11 cellular contexts compared by ENCODE assay signal in the genomic region with DNA sequence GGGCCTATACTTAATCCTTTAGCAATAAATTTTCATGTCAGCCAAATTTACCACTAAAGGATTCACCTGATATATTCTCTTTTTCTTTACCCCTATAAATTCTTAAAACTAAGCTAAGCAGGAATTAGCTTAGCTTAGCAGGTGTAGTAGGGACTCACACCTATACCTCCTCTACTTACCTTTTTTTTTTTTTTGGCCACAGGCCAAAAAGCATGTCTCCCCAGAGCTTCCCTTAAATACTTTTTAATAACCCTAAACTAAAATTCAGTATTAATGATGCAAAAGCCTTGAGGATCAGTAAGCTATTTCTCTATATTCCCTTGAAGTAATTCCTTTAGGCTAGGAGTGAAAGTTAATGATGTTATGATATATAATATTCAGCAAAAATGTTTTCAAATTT. TPM values are rescaled to one million over a fixed set of nuclear protein-coding genes. Genes with fewer than 3 reads are reported as not detected.
"Had no signal": no experiment of that assay in that cellular context is flagged by ENCODE, and none has a peak within 500 bp of the region (broad histone marks: within the 10 kb centered on the region; RNA-seq: fewer than 3 reads in every experiment).

No MANE protein-coding gene starts in this region.

- H2AFZ ChIP-seq: GM23248 had no signal

- FAIRE-seq: HepG2 had no signal

- H3K4me3 ChIP-seq: GM23248, HAP-1 had no signal

- DNase-seq: GM23248, GOT3, H7, HFFc6, KBM-7 had no signal

- H3K4me1 ChIP-seq: HAP-1 had no signal

- ATAC-seq: HCT116, HepG2 had no signal

- H3K9me3 ChIP-seq: HAP-1 had no signal

- H3K27ac Mint-ChIP-seq: HFFc6, IgD-negative memory B cell had no signal

- H3K27me3 Mint-ChIP-seq: IgD-negative memory B cell had no signal

- H3K27ac ChIP-seq: GM23248, HL-60 had no signal

- H3K9ac ChIP-seq: GM23248 had no signal

- H3K4me3 Mint-ChIP-seq: HFFc6, IgD-negative memory B cell had no signal

- H3K9me3 Mint-ChIP-seq: HFFc6, IgD-negative memory B cell had no signal

RNA-seq across cellular contexts. Expression of a gene that starts 38.1 kb away (rescaled TPM):
- total RNA-seq: HT1080 had no signal
- polyA plus RNA-seq: GM23248, IgD-negative memory B cell had no signal
